ENCODE assay signal across 8 cellular contexts in the genomic region with DNA sequence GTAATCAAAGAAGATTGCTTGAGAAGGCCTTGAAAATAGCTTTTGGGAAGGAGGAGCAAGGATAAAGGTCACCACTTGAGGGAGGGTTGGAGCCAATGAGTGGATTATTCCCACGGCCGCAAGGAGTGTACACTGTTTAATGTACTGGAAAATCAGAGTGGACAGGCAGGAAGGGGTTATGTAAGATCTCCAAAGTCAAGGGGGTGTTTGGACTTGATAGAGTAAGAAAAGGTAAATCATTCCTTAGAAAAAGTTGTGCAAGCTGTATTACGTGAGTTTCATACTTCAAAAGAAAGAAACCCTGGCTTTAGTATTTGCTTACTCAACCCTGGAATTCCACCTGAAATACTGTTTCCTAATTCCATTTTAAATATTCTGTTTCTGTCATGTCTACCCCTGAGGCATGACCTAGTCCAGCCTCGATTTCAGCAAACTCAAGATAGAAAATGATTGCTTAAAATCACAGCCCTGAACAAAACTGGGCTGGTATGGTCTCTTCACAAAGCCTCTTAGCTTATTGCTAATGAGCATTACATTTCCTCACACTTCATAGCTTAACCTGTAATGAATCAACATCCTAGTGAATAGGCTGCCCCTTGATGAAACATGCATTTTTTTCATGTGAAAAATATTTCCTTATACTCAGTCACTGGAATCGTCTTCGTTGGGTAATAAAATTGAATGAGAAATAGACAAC. TPM values are rescaled to one million over a fixed set of nuclear protein-coding genes. Genes with fewer than 3 reads are reported as not detected.
DNase-seq lines count a peak whose midpoint lies in the region; ATAC-seq, FAIRE-seq and TF ChIP-seq lines count a peak whose summit lies in the region.

No MANE protein-coding gene starts in this region.

- peak overlapping the region; percentile 84 for H2AFZ ChIP-seq in keratinocyte (ENCODE audit: control insufficient read depth, low read length)

- H3K9me3 Mint-ChIP-seq in activated naive CD8-positive, alpha-beta T cell (ENCODE audit: low read depth) = no peaks in the 10 kb centered on the region

- peak overlapping the region; percentile 92 for H3K9ac ChIP-seq in keratinocyte (ENCODE audit: control insufficient read depth, extremely low read depth, insufficient read depth, low read length)

- DNase-seq in AG20443 (ENCODE audit: low spot score) (peak; percentile 37), HEK293T (ENCODE audit: extremely low spot score) (peak; percentile 34), keratinocyte (ENCODE audit: low read depth, low spot score) (peak; percentile 33), testis (no peak), NCI-H1436 treated with DMSO at 0.1 percent for 48 hours (lab: John Stamatoyannopoulos, UW) (no peak)

- no peak for TF ChIP-seq POLR2A in testis (IDR thresholded peaks at IDR 0.05)

- peaks cover 43% of the 10 kb centered on the region for H3K4me1 Mint-ChIP-seq in activated naive CD8-positive, alpha-beta T cell (ENCODE audit: low read depth)

- POLR2A ChIA-PET in HEK293T (lab: Yijun Ruan, JAX) = no interaction called here

- H3K27ac Mint-ChIP-seq in activated naive CD8-positive, alpha-beta T cell = no peak overlapping the region

- dilution Hi-C loops in keratinocyte (cut with MboI; ENCODE audit: extremely low pct_ligation_motif_present, low sequenced_read_pairs) = no loop called here

- H3K4me3 ChIP-seq in keratinocyte (ENCODE audit: control insufficient read depth in 2 of 3, extremely low read depth in 1 of 3, insufficient read depth in 2 of 3, low read depth in 1 of 3, low read length in 3 of 3) (peak overlapping the region; percentile 67 to 99 (median 96)), testis (peak overlapping the region; percentile 70 to 75)

- WGBS in testis, 2 donors = 21 to 22% methylated on average over 6 of the region's 6 CpGs

- no peaks in the 10 kb centered on the region for H4K20me1 ChIP-seq in keratinocyte (ENCODE audit: control insufficient read depth, extremely low read depth, insufficient read depth, low read length)

- peak; percentile 72 for FAIRE-seq in keratinocyte (lab: Jason Lieb, UNC)

- no peaks in the 10 kb centered on the region for H3K36me3 Mint-ChIP-seq in activated naive CD8-positive, alpha-beta T cell

- H3K4me1 ChIP-seq in keratinocyte (ENCODE audit: control insufficient read depth, extremely low read depth, insufficient read depth, low read length) (peaks cover 14% of the 10 kb centered on the region), testis (peaks cover 6% of the 10 kb centered on the region)

- H3K27me3 Mint-ChIP-seq in activated naive CD8-positive, alpha-beta T cell = no peaks in the 10 kb centered on the region

- H3K36me3 ChIP-seq in keratinocyte (ENCODE audit: control insufficient read depth in 2 of 2, extremely low read depth in 1 of 2, insufficient read depth in 2 of 2, low read length in 2 of 2) (no peaks in the 10 kb centered on the region), testis (ENCODE audit: low read depth, missing control alignments) (no peaks in the 10 kb centered on the region)

- CTCF ChIA-PET in HEK293T (lab: Yijun Ruan, JAX) = interaction anchor here (0.6 to 1.3 kb wide), 5 partner anchors 9 to 18 kb away, joined by 3 to 5 read pairs (median 5); no protein-coding TSS in a partner anchor

- intact Hi-C loops in testis (cut with DNase I; ENCODE audit: low total_unique reads) = loop anchor here (10.0 kb wide), 1 partner anchor 57 kb away; no protein-coding TSS in a partner anchor

- H3K4me3 Mint-ChIP-seq in activated naive CD8-positive, alpha-beta T cell = peak overlapping the region; percentile 87

- peak overlapping the region; percentile 90 for H3K4me2 ChIP-seq in keratinocyte (ENCODE audit: control insufficient read depth, extremely low read depth, insufficient read depth, low read depth, low read length)

- H3K9me3 ChIP-seq in keratinocyte (ENCODE audit: control insufficient read depth, low read depth, low read length) (no peaks in the 10 kb centered on the region), testis (no peaks in the 10 kb centered on the region)

- peak overlapping the region; percentile 97 for H3K27ac ChIP-seq in keratinocyte (ENCODE audit: control insufficient read depth, insufficient read depth, low read length)
- peak overlapping the region in 1 of 2 donors; percentile 69 for H3K27ac ChIP-seq in testis

- H3K27me3 ChIP-seq in keratinocyte (ENCODE audit: control insufficient read depth, extremely low read depth, insufficient read depth, low read length) = no peaks in the 10 kb centered on the region
- H3K27me3 ChIP-seq in testis = no peaks in the 10 kb centered on the region

- no peak for ATAC-seq in HG02885 (IDR thresholded peaks at IDR 0.05; ENCODE audit: poor library complexity, unreplicated experiment)
- ATAC-seq in GM19397 (IDR thresholded peaks at IDR 0.05; ENCODE audit: unreplicated experiment) = no peak

- H3K79me2 ChIP-seq in keratinocyte (ENCODE audit: control insufficient read depth, insufficient read depth, low read length) = peaks cover 43% of the 10 kb centered on the region

- TF ChIP-seq CTCF in keratinocyte (optimal IDR thresholded peaks at IDR 0.05 in 1 of 3, IDR thresholded peaks at IDR 0.05 in 1 of 3, conservative IDR thresholded peaks at IDR 0.05 in 1 of 3; ENCODE audit: extremely low read depth in 1 of 3, insufficient read depth in 2 of 3, low read length in 3 of 3) (peak in 2 of 3 experiments; percentile 29 to 31), testis (IDR thresholded peaks at IDR 0.05) (peak in 2 of 3 experiments; percentile 11 to 20)

- no peaks in the 10 kb centered on the region for H3K9me1 ChIP-seq in keratinocyte (ENCODE audit: control insufficient read depth, extremely low read depth, insufficient read depth, low read length)

TF ChIP-seq in HEK293T, 16 proteins besides CTCF, POLR2A, EP300 and RAD21:
- TF ChIP-seq SUZ12 (IDR thresholded peaks at IDR 0.05) (no peak), ZNF384 (IDR thresholded peaks at IDR 0.05) (no peak), FOXM1 (IDR thresholded peaks at IDR 0.05; ENCODE audit: borderline replicate concordance) (no peak), L3MBTL2 (conservative IDR thresholded peaks at IDR 0.05) (no peak), LEF1 (IDR thresholded peaks at IDR 0.05; ENCODE audit: borderline replicate concordance) (no peak), ELF4 (IDR thresholded peaks at IDR 0.05) (no peak), FOXA1 (IDR thresholded peaks at IDR 0.05) (no peak), HDGF (IDR thresholded peaks at IDR 0.05; ENCODE audit: borderline replicate concordance) (no peak), SP1 (IDR thresholded peaks at IDR 0.05) (no peak), BHLHE40 (IDR thresholded peaks at IDR 0.05; ENCODE audit: borderline replicate concordance) (no peak), CTBP1 (IDR thresholded peaks at IDR 0.05; ENCODE audit: borderline replicate concordance) (no peak), ARNT (IDR thresholded peaks at IDR 0.05) (no peak), NFRKB (IDR thresholded peaks at IDR 0.05) (no peak), FOXK2 (IDR thresholded peaks at IDR 0.05) (no peak), TARDBP (IDR thresholded peaks at IDR 0.05) (0 out of 2 replicates have a peak, but pooled peaks have one; percentile 20)
- TF ChIP-seq, protein P1, sequence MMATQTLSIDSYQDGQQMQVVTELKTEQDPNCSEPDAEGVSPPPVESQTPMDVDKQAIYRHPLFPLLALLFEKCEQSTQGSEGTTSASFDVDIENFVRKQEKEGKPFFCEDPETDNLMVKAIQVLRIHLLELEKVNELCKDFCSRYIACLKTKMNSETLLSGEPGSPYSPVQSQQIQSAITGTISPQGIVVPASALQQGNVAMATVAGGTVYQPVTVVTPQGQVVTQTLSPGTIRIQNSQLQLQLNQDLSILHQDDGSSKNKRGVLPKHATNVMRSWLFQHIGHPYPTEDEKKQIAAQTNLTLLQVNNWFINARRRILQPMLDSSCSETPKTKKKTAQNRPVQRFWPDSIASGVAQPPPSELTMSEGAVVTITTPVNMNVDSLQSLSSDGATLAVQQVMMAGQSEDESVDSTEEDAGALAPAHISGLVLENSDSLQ (IDR thresholded peaks at IDR 0.05) = peak; percentile 43
TF ChIP-seq in HEK293T: peak in this region for 2.

RNA-seq across cellular contexts. Expression of gene MREG, which starts 1.1 kb away (rescaled TPM):
- polyA plus RNA-seq in keratinocyte = 27.0 to 32.9 TPM (median 27.0 TPM) in 3 replicates
- polyA plus RNA-seq in keratinocyte (2011; ENCODE audit: low read depth) = 32.5 TPM
- 20.7 and 31.3 TPM in 2 replicates for polyA plus RNA-seq in keratinocyte (2011; cell fraction: cytosol; rRNA removed)
- polyA plus RNA-seq in keratinocyte (2011; cell fraction: nucleus; rRNA removed) = 15.0 and 18.9 TPM in 2 replicates
- polyA plus RNA-seq in keratinocyte (2012; ENCODE audit: low replicate concordance) = 22.3 and 26.3 TPM in 2 replicates
- 11.2 to 30.7 TPM (median 26.8 TPM) in 3 replicates for polyA minus RNA-seq in keratinocyte
- polyA minus RNA-seq in keratinocyte (2011; cell fraction: cytosol; rRNA and poly(A)+ RNA removed) = 36.4 TPM
- 10.0 and 18.5 TPM in 2 replicates for polyA minus RNA-seq in keratinocyte (2011; cell fraction: nucleus; rRNA and poly(A)+ RNA removed)
- 1 to 10 TPM; 4.3 to 5.2 TPM for total RNA-seq in testis
- 3.0 TPM for polyA plus RNA-seq in testis (ENCODE audit: insufficient read depth, low read depth, low replicate concordance)

Comparison
In these comparisons a context has a peak if more than half of its experiments do, and no peak if none do; other contexts are left out.
1. DNase-seq: peak in AG20443 (single experiment), HEK293T (single experiment) and keratinocyte (single experiment); none in testis (single experiment) and NCI-H1436 treated with DMSO at 0.1 percent for 48 hours (single experiment).